ENCODE assay signal across 1 cellular context in the genomic region with DNA sequence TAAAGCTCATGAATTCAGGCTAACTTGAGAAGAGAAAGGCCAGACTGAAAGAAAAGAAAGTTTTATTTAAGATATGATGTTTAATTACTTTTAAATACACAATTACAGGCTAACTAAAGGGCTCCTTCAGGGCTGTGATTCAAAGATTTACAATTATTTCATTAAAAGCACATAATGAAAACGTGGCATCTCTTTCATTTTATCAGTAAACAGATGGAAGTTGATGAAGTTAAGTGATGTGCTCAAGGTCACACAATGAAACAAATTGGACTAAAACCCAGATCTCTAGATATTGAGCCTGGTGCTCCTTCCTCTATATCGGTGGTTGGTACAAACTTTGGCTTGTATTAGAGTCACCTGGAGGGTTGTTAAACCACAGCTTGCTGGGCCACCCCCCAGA.
TF ChIP-seq lines count a peak whose summit lies in the region.

No MANE protein-coding gene starts in this region.

TF ChIP-seq in GM23338, 12 proteins besides CTCF, POLR2A, EP300 and RAD21 (continued from another document):
- TF ChIP-seq, protein P1, sequence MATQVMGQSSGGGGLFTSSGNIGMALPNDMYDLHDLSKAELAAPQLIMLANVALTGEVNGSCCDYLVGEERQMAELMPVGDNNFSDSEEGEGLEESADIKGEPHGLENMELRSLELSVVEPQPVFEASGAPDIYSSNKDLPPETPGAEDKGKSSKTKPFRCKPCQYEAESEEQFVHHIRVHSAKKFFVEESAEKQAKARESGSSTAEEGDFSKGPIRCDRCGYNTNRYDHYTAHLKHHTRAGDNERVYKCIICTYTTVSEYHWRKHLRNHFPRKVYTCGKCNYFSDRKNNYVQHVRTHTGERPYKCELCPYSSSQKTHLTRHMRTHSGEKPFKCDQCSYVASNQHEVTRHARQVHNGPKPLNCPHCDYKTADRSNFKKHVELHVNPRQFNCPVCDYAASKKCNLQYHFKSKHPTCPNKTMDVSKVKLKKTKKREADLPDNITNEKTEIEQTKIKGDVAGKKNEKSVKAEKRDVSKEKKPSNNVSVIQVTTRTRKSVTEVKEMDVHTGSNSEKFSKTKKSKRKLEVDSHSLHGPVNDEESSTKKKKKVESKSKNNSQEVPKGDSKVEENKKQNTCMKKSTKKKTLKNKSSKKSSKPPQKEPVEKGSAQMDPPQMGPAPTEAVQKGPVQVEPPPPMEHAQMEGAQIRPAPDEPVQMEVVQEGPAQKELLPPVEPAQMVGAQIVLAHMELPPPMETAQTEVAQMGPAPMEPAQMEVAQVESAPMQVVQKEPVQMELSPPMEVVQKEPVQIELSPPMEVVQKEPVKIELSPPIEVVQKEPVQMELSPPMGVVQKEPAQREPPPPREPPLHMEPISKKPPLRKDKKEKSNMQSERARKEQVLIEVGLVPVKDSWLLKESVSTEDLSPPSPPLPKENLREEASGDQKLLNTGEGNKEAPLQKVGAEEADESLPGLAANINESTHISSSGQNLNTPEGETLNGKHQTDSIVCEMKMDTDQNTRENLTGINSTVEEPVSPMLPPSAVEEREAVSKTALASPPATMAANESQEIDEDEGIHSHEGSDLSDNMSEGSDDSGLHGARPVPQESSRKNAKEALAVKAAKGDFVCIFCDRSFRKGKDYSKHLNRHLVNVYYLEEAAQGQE (IDR thresholded peaks at IDR 0.05; ENCODE audit: unreplicated experiment): no peak
- TF ChIP-seq, protein P2, sequence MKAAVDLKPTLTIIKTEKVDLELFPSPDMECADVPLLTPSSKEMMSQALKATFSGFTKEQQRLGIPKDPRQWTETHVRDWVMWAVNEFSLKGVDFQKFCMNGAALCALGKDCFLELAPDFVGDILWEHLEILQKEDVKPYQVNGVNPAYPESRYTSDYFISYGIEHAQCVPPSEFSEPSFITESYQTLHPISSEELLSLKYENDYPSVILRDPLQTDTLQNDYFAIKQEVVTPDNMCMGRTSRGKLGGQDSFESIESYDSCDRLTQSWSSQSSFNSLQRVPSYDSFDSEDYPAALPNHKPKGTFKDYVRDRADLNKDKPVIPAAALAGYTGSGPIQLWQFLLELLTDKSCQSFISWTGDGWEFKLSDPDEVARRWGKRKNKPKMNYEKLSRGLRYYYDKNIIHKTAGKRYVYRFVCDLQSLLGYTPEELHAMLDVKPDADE (IDR thresholded peaks at IDR 0.05): no peak
